ENCODE assay signal across 7 cellular contexts in the genomic region with DNA sequence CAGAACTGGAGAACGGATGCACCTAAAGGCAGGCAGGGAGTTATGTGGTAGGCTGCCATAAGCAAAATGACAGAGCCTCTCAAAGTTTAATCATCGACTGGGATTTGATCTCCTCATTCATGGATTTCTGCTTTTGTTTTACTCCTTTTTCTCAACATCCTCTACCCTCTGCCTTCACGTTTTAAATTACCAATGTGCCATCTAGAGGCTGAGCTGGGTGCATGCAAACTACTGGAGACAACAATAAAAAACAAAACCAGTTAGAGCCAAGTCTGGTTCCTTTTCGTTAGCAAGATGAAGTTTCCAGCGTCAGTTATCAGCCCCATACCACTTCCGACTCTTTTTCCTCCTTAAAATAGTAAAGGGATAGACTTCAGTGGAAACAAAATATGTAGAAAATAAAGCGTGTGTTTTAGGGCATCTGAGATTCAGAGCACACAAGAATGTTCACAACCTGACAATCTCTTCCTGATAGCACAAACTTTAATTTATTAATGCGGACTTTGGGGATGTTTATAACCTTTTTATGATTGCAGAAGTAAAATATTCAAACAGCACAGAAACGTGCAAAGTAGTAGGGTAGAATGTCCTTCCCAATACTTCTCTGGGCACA.
DNase-seq lines count a peak whose midpoint lies in the region; ATAC-seq, FAIRE-seq and TF ChIP-seq lines count a peak whose summit lies in the region.

No MANE protein-coding gene starts in this region.

- H3K27me3 ChIP-seq in GM23248 (replicated peaks; ENCODE audit: insufficient read depth): no peaks in the 10 kb centered on the region
- no peaks in the 10 kb centered on the region for H3K27me3 ChIP-seq in OCI-LY1 (ENCODE audit: insufficient read depth, low read length)
- no peaks in the 10 kb centered on the region for H3K27me3 ChIP-seq in endothelial cell of umbilical vein (ENCODE audit: control insufficient read depth in 2 of 2, insufficient read depth in 2 of 2, low read length in 2 of 2)
- peaks cover 0 to 5% (median 0%) of the 10 kb centered on the region in 3 donors for H3K27me3 ChIP-seq in psoas muscle (ENCODE audit: insufficient read depth in 3 of 3, low read length in 2 of 3)

- no peak overlapping the region for H3K4me2 ChIP-seq in GM23248 (ENCODE audit: unreplicated experiment)
- no peak overlapping the region for H3K4me2 ChIP-seq in OCI-LY1 (ENCODE audit: low read length)
- no peak overlapping the region for H3K4me2 ChIP-seq in endothelial cell of umbilical vein (ENCODE audit: insufficient read depth, low read length)

- 33% methylated on average over 9 of the region's 9 CpGs for WGBS in GM23248 (ENCODE audit: low coverage in 1 of 2, low lambda C conversion rate in 2 of 2, missing lambda C conversion rate in 2 of 2), 2 experiments
- WGBS in psoas muscle, 3 donors: 33 to 42% (median 35%) methylated on average over 9 of the region's 9 CpGs

- BruUV-seq in endothelial cell of umbilical vein (replicated peaks; lab: Mats Ljungman, UMichigan): no TSS peak

- POLR2A ChIA-PET in endothelial cell of umbilical vein (lab: Charles Lee): no interaction called here

- ATAC-seq in psoas muscle: no peak
- ATAC-seq in GM18861 (IDR thresholded peaks at IDR 0.05; ENCODE audit: unreplicated experiment): no peak

- no peaks in the 10 kb centered on the region for H3F3A ChIP-seq in GM23248 (ENCODE audit: insufficient read depth)
- H3F3A ChIP-seq in OCI-LY1 (ENCODE audit: insufficient read depth, low read length): no peaks in the 10 kb centered on the region

- no peak for TF ChIP-seq POLR2A in endothelial cell of umbilical vein (IDR thresholded peaks at IDR 0.05; ENCODE audit: low read depth, low read length)

- H3K79me2 ChIP-seq in GM23248 (ENCODE audit: insufficient read depth): no peaks in the 10 kb centered on the region
- no peaks in the 10 kb centered on the region for H3K79me2 ChIP-seq in OCI-LY1 (ENCODE audit: insufficient read depth, low read length)
- H3K79me2 ChIP-seq in endothelial cell of umbilical vein (ENCODE audit: control insufficient read depth, insufficient read depth, low read length): no peaks in the 10 kb centered on the region

- CTCF ChIA-PET in endothelial cell of umbilical vein (lab: Charles Lee): interaction anchor here (0.7 to 1.6 kb wide), 4 partner anchors 9 to 177 kb away, joined by 3 to 5 read pairs (median 4); no protein-coding TSS in a partner anchor

- H3K27ac ChIP-seq in GM23248 (no peak overlapping the region), OCI-LY1 (ENCODE audit: low read depth, low read length, poor library complexity, severe bottlenecking) (no peak overlapping the region), endothelial cell of umbilical vein (ENCODE audit: insufficient read depth, low read depth, low read length) (no peak overlapping the region), psoas muscle (no peak overlapping the region)

- H3K9me1 ChIP-seq in endothelial cell of umbilical vein (replicated peaks; ENCODE audit: control insufficient read depth, extremely low read depth, insufficient read depth, low read length): no peaks in the 10 kb centered on the region

- H2AFZ ChIP-seq in GM23248 (no peak overlapping the region), OCI-LY1 (ENCODE audit: low read length) (no peak overlapping the region), endothelial cell of umbilical vein (ENCODE audit: low read depth, low read length) (no peak overlapping the region)

- H3K36me3 ChIP-seq in GM23248 (ENCODE audit: low read depth) (no peaks in the 10 kb centered on the region), OCI-LY1 (ENCODE audit: insufficient read depth, low read length) (no peaks in the 10 kb centered on the region), endothelial cell of umbilical vein (ENCODE audit: control insufficient read depth in 2 of 2, extremely low read depth in 1 of 2, insufficient read depth in 2 of 2, low read length in 2 of 2) (no peaks in the 10 kb centered on the region), psoas muscle (ENCODE audit: insufficient read depth in 1 of 2, low read depth in 1 of 2) (no peaks in the 10 kb centered on the region)

- H3K9ac ChIP-seq in GM23248: no peak overlapping the region
- no peak overlapping the region for H3K9ac ChIP-seq in OCI-LY1 (ENCODE audit: low read length)
- H3K9ac ChIP-seq in endothelial cell of umbilical vein (replicated peaks; ENCODE audit: extremely low read depth, insufficient read depth, low read length): no peak overlapping the region

- in situ Hi-C loops in GM23248 (cut with MboI): no loop called here

- no peaks in the 10 kb centered on the region for H4K20me1 ChIP-seq in GM23248 (ENCODE audit: insufficient read depth)
- no peaks in the 10 kb centered on the region for H4K20me1 ChIP-seq in OCI-LY1 (ENCODE audit: insufficient read depth, low read length)
- H4K20me1 ChIP-seq in endothelial cell of umbilical vein (replicated peaks; ENCODE audit: control insufficient read depth, extremely low read depth, insufficient read depth, low read length): no peaks in the 10 kb centered on the region

- intact Hi-C loops in endothelial cell of umbilical vein (cut with micrococcal nuclease) (loop anchor here (1.0 kb wide), 1 partner anchor 80 kb away; no protein-coding TSS in a partner anchor), psoas muscle (cut with DNase I) (no loop called here)

- TF ChIP-seq CTCF in OCI-LY1 (IDR thresholded peaks at IDR 0.05; ENCODE audit: low read length) (peak; percentile 55), endothelial cell of umbilical vein (IDR thresholded peaks at IDR 0.05; ENCODE audit: extremely low read depth in 1 of 2, insufficient read depth in 1 of 2, low read depth in 1 of 2, low read length in 2 of 2) (peak in 1 of 2 donors; percentile 43), psoas muscle (IDR thresholded peaks at IDR 0.05) (peak; percentile 1)

- H3K4me1 ChIP-seq in GM23248 (ENCODE audit: insufficient read depth) (peaks cover under 1% of the 10 kb centered on the region; the same call in 1 of the 2 replicates), OCI-LY1 (ENCODE audit: insufficient read depth, low read length, severe bottlenecking) (no peaks in the 10 kb centered on the region), endothelial cell of umbilical vein (ENCODE audit: control insufficient read depth, extremely low read depth, insufficient read depth, low read length) (no peaks in the 10 kb centered on the region), psoas muscle (no peaks in the 10 kb centered on the region)

- DNase-seq in GM23248: peak; percentile 56
- DNase-seq in endothelial cell of umbilical vein (ENCODE audit: low read depth, low spot score): peak; percentile 9
- no peak for DNase-seq in psoas muscle
- DNase-seq in activated CD4-positive, alpha-beta T cell treated with anti-CD3 and anti-CD28 coated beads for 1 hour: no peak
- DNase-seq in NCI-H1694 treated with DMSO at 0.1 percent for 48 hours (lab: John Stamatoyannopoulos, UW): no peak

- dilution Hi-C loops in endothelial cell of umbilical vein (cut with MboI; ENCODE audit: extremely low pct_ligation_motif_present, low sequenced_read_pairs): no loop called here

- H3K9me3 ChIP-seq in GM23248 (ENCODE audit: low read depth) (no peaks in the 10 kb centered on the region), OCI-LY1 (ENCODE audit: low read length) (no peaks in the 10 kb centered on the region), endothelial cell of umbilical vein (replicated peaks; ENCODE audit: control insufficient read depth, insufficient read depth, low read length) (no peaks in the 10 kb centered on the region), psoas muscle (no peaks in the 10 kb centered on the region)

- H3K4me3 ChIP-seq in GM23248: no peak overlapping the region
- no peak overlapping the region for H3K4me3 ChIP-seq in OCI-LY1 (ENCODE audit: low read depth, low read length, poor library complexity, severe bottlenecking)
- H3K4me3 ChIP-seq in endothelial cell of umbilical vein (replicated peaks in 1 of 3; ENCODE audit: insufficient read depth in 1 of 3, low read depth in 1 of 3, low read length in 3 of 3): no peak overlapping the region
- no peak overlapping the region for H3K4me3 ChIP-seq in psoas muscle

- FAIRE-seq in endothelial cell of umbilical vein (lab: Jason Lieb, UNC): peak; percentile 46

- H3K9me2 ChIP-seq in GM23248 (ENCODE audit: insufficient read depth): no peaks in the 10 kb centered on the region
- H3K9me2 ChIP-seq in OCI-LY1 (ENCODE audit: low read depth, low read length): no peaks in the 10 kb centered on the region

TF ChIP-seq in endothelial cell of umbilical vein, 7 proteins besides CTCF, POLR2A, EP300 and RAD21:
- TF ChIP-seq POLR2AphosphoS5 (IDR thresholded peaks at IDR 0.05; ENCODE audit: insufficient read depth, low read depth, low read length) (no peak), EZH2 (IDR thresholded peaks at IDR 0.05; ENCODE audit: borderline replicate concordance, low read depth, low read length, severe bottlenecking) (no peak), MYC (IDR thresholded peaks at IDR 0.05; ENCODE audit: low read depth, low read length) (no peak), JUN (IDR thresholded peaks at IDR 0.05; ENCODE audit: borderline replicate concordance, insufficient read depth, insufficient read length, low read depth) (no peak), GATA2 (IDR thresholded peaks at IDR 0.05; ENCODE audit: insufficient read depth, insufficient read length, low read depth, low read length) (no peak), FOS (IDR thresholded peaks at IDR 0.05; ENCODE audit: borderline replicate concordance, insufficient read depth, low read length) (no peak)
- TF ChIP-seq, protein P1, sequence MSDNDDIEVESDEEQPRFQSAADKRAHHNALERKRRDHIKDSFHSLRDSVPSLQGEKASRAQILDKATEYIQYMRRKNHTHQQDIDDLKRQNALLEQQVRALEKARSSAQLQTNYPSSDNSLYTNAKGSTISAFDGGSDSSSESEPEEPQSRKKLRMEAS (IDR thresholded peaks at IDR 0.05; ENCODE audit: insufficient read depth, insufficient read length): no peak

Comparison
In these comparisons a context has a peak if more than half of its experiments do, and no peak if none do; other contexts are left out.
1. DNase-seq: peak in GM23248 (single experiment) and endothelial cell of umbilical vein (single experiment); none in psoas muscle (0 of 2), activated CD4-positive, alpha-beta T cell treated with anti-CD3 and anti-CD28 coated beads for 1 hour (single experiment) and NCI-H1694 treated with DMSO at 0.1 percent for 48 hours (single experiment).